ENCODE assay signal across 9 cellular contexts in the genomic region with DNA sequence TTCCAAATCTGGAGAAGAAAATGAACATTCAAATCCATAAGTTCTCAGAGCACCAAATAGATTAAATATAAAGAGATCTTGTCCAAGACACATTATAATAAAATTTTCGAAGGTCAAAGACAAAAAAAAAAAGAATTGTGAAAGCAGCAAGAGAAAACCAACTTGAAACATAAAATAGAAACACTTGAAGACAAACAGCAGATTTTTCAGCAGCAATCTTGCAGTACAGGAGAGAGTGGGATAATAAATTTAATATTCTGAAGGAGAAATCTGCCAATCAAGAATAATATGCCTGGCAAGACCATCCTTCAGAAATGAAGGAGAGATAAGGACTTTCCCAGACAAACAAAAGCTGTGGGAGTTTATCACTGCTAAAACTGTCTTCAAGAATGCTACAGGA.
"Had no signal": no experiment of that assay in that cellular context is flagged by ENCODE, and none has a peak within 500 bp of the region (broad histone marks: within the 10 kb centered on the region; RNA-seq: fewer than 3 reads in every experiment).

No MANE protein-coding gene starts in this region.

- H2AFZ ChIP-seq: GM23338 had no signal

- H3K4me2 ChIP-seq: GM23338 had no signal

- H3K36me3 ChIP-seq: HAP-1 had no signal

- H3K4me1 ChIP-seq: HAP-1 had no signal

- FAIRE-seq: H1, HTR-8/SVneo, K562 had no signal

- H3K4me3 Mint-ChIP-seq: GM23338, HFFc6 had no signal

- H3K9me3 ChIP-seq: HAP-1 had no signal

- H3K4me3 ChIP-seq: GM23338, HAP-1, K562 had no signal

- H3K27ac Mint-ChIP-seq: GM23338, HFFc6 had no signal

- DNase-seq: H7, HFFc6, IMR-90, KG1 had no signal
